ENCODE assay signal across 5 cellular contexts in the genomic region with DNA sequence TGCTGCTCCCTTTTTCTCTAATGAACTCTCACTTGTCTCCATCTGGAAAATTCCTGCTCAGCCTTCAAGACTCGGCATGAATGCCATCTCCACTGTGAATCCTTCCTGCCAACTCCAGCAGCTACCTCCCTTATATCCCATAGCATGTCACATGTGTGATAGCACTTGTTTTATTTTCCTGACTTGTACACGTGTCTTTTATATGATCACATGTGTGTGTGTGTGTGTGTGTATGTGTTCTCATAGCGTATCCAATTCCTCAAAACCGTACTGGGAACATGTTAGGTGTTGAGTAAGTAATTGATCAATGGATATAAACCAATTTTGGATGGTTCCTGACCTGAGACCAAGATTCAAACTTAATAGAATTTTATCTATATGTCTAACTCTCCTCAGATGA.
"Had no signal": no experiment of that assay in that cellular context is flagged by ENCODE, and none has a peak within 500 bp of the region (broad histone marks: within the 10 kb centered on the region; RNA-seq: fewer than 3 reads in every experiment).

No MANE protein-coding gene starts in this region.

- FAIRE-seq: K562 had no signal

- H3K4me3 ChIP-seq: K562 had no signal

- H3K27ac ChIP-seq: HL-60 had no signal

- DNase-seq: IMR-90, KBM-7, KG1 had no signal

- ATAC-seq: K562 had no signal
